In the genomic region with DNA sequence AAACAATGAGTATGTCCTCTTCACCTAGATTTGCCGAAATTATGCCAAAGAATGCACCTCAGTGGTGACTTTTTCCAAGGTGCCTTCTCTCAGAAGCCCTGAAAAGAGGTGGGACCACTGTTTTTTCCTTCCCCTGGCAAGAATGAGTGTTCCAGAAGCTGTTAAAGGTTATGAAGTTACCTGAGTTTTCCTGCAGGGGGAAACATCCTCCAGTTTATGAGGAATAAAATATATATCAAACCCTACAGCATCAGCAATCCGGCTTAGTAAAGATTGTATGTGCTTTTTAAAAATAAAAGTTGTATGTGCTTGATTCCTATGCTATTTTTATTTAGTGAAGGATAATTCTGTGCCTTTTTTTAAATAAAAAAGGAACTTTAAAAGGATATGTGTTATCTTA, we compare ENCODE assay signal across 10 cellular contexts.
DNase-seq lines count a peak whose midpoint lies in the region; ATAC-seq, FAIRE-seq and TF ChIP-seq lines count a peak whose summit lies in the region.
"Had no signal": no experiment of that assay in that cellular context is flagged by ENCODE, and none has a peak within 500 bp of the region (broad histone marks: within the 10 kb centered on the region; RNA-seq: fewer than 3 reads in every experiment).

No MANE protein-coding gene starts in this region.

- in situ Hi-C loops in HepG2 (cut with HindIII; ENCODE audit: extremely low pct_ligation_motif_present, low pct_unique_long_range_greater_than_20kb) = no loop called here

- H4K20me1 ChIP-seq in DOHH2 (ENCODE audit: control insufficient read depth, insufficient read depth, low read depth, low read length) = no peaks in the 10 kb centered on the region
- no peaks in the 10 kb centered on the region for H4K20me1 ChIP-seq in HepG2 (ENCODE audit: insufficient read depth, low read length)

- no TSS peak for BruUV-seq in HepG2 (replicated peaks; lab: Mats Ljungman, UMichigan)

- POLR2A ChIA-PET in HepG2 (lab: Yijun Ruan, JAX) = no interaction called here

- peak; percentile 16 for TF ChIP-seq CTCF in DOHH2 (IDR thresholded peaks at IDR 0.05; ENCODE audit: low read depth, low read length, poor library complexity, severe bottlenecking)
- peak; percentile 9; the same call in 1 of the 2 replicates for TF ChIP-seq CTCF in HepG2 (CRISPR knock-in tag; IDR thresholded peaks at IDR 0.05)
- no peak for TF ChIP-seq CTCF in GM20000 (IDR thresholded peaks at IDR 0.05; ENCODE audit: extremely low read depth, missing control alignments)

- CTCF ChIA-PET in HepG2 (lab: Yijun Ruan, JAX; ENCODE audit: low intra/inter-chr PET ratio, low total read pairs) = no interaction called here

- H3K27me3 ChIP-seq in DOHH2 (ENCODE audit: control insufficient read depth, low read length) = no peaks in the 10 kb centered on the region
- no peaks in the 10 kb centered on the region for H3K27me3 ChIP-seq in adipocyte (replicated peaks; ENCODE audit: control insufficient read depth, insufficient read depth, low read length)
- no peaks in the 10 kb centered on the region for H3K27me3 ChIP-seq in HepG2 (ENCODE audit: control insufficient read depth in 1 of 2, insufficient read depth in 2 of 2, low read length in 2 of 2)
- H3K27me3 ChIP-seq: esophagus squamous epithelium, stomach had no signal

- H3K4me2 ChIP-seq in DOHH2 (ENCODE audit: low read length) (no peak overlapping the region), HepG2 (ENCODE audit: low read depth, low read length) (no peak overlapping the region)

- H3K9me2 ChIP-seq in DOHH2 (replicated peaks; ENCODE audit: control insufficient read depth, low read length) = no peaks in the 10 kb centered on the region

- TF ChIP-seq POLR2A in HepG2 (IDR thresholded peaks at IDR 0.05; ENCODE audit: insufficient read depth in 1 of 2, low read depth in 2 of 2, low read length in 2 of 2) (no peak), GM12892 (IDR thresholded peaks at IDR 0.05; ENCODE audit: low read depth, low read length) (no peak)

- DNase-seq in HT1080 (ENCODE audit: low read depth) = peak; percentile 36
- DNase-seq in adipocyte (ENCODE audit: low read depth) = peak; percentile 38
- peak; percentile 7 for DNase-seq in HepG2 (ENCODE audit: low spot score)
- DNase-seq in SHP77 treated with DMSO at 0.1 percent for 48 hours (lab: John Stamatoyannopoulos, UW) = no peak
- no peak for DNase-seq in GM20000 (ENCODE audit: low spot score)
- no peak for DNase-seq in GM12892 (ENCODE audit: insufficient read length)
- no peak for DNase-seq in activated CD4-positive, alpha-beta T cell treated with anti-CD3 and anti-CD28 coated beads, Interleukin-2, amount 50 U/mL, for 1 hour
- DNase-seq: esophagus squamous epithelium, stomach had no signal

- H3K4me1 ChIP-seq in DOHH2 (ENCODE audit: control insufficient read depth, low read length) (no peaks in the 10 kb centered on the region), adipocyte (ENCODE audit: control insufficient read depth, insufficient read depth, low read length) (no peaks in the 10 kb centered on the region), HepG2 (ENCODE audit: insufficient read depth, low read length) (no peaks in the 10 kb centered on the region)
- H3K4me1 ChIP-seq: esophagus squamous epithelium, stomach had no signal

- TF ChIP-seq EP300 in HepG2 (IDR thresholded peaks at IDR 0.05; ENCODE audit: low read depth in 2 of 2, low read length in 2 of 2) (no peak), HepG2 (CRISPR knock-in tag; IDR thresholded peaks at IDR 0.05; ENCODE audit: borderline replicate concordance) (no peak)

- H3K4me3 ChIP-seq in DOHH2 (ENCODE audit: low read length) (no peak overlapping the region), adipocyte (ENCODE audit: low read length) (no peak overlapping the region), HepG2 (replicated peaks in 1 of 3; ENCODE audit: insufficient read depth in 1 of 3, low read depth in 2 of 3, low read length in 3 of 3) (no peak overlapping the region)
- H3K4me3 ChIP-seq: esophagus squamous epithelium, stomach had no signal

- 9% methylated on average over 2 of the region's 2 CpGs for WGBS in HepG2 (ENCODE audit: low lambda C conversion rate)

- FAIRE-seq in HepG2 (lab: Jason Lieb, UNC) (no peak), GM12892 (lab: Jason Lieb, UNC) (no peak)

- H3K9ac ChIP-seq in adipocyte (ENCODE audit: low read length) (no peak overlapping the region), HepG2 (ENCODE audit: insufficient read depth, low read depth, low read length) (no peak overlapping the region)

- H3K27ac ChIP-seq in DOHH2 (ENCODE audit: low read depth, low read length) = no peak overlapping the region
- H3K27ac ChIP-seq in HepG2 (ENCODE audit: extremely low read length, insufficient read depth, low read length) = no peak overlapping the region
- H3K27ac ChIP-seq: esophagus squamous epithelium, stomach had no signal

- intact Hi-C loops in HepG2 (cut with micrococcal nuclease; ENCODE audit: unreplicated experiment) = loop anchor here (5.0 kb wide), 1 partner anchor 518 kb away; no protein-coding TSS in a partner anchor

- H3F3A ChIP-seq in DOHH2 (ENCODE audit: control insufficient read depth, insufficient read depth) = no peaks in the 10 kb centered on the region

- H3K9me3 ChIP-seq in DOHH2 (ENCODE audit: control insufficient read depth, insufficient read depth, low read length) (no peaks in the 10 kb centered on the region), adipocyte (ENCODE audit: control insufficient read depth, low read length) (no peaks in the 10 kb centered on the region), HepG2 (ENCODE audit: low read length) (no peaks in the 10 kb centered on the region)
- H3K9me3 ChIP-seq: esophagus squamous epithelium had no signal

- no peaks in the 10 kb centered on the region for H3K36me3 ChIP-seq in DOHH2 (ENCODE audit: control insufficient read depth, low read length)
- no peaks in the 10 kb centered on the region for H3K36me3 ChIP-seq in adipocyte (ENCODE audit: control insufficient read depth, insufficient read depth, low read length, severe bottlenecking)
- no peaks in the 10 kb centered on the region for H3K36me3 ChIP-seq in HepG2 (replicated peaks in 1 of 2; ENCODE audit: control insufficient read depth in 1 of 2, insufficient read depth in 2 of 2, low read length in 2 of 2)
- H3K36me3 ChIP-seq: esophagus squamous epithelium, stomach had no signal

- no peak overlapping the region for H2AFZ ChIP-seq in HepG2 (ENCODE audit: low read length)

- no peak for TF ChIP-seq RAD21 in HepG2 (CRISPR knock-in tag; IDR thresholded peaks at IDR 0.05)

- H3K79me2 ChIP-seq in DOHH2 (ENCODE audit: control insufficient read depth, low read length) = no peaks in the 10 kb centered on the region
- no peaks in the 10 kb centered on the region for H3K79me2 ChIP-seq in HepG2 (ENCODE audit: insufficient read depth, low read length)

- ATAC-seq in HepG2 = no peak; the same call in 2 of the 3 replicates

TF ChIP-seq in HepG2, 621 proteins besides CTCF, POLR2A, EP300 and RAD21:
- no peak for TF ChIP-seq NFE2 (CRISPR knock-in tag; IDR thresholded peaks at IDR 0.05)
- TF ChIP-seq STAG1 (CRISPR knock-in tag; IDR thresholded peaks at IDR 0.05) = peak; percentile 38; the same call in 1 of the 2 replicates

Comparison
In these comparisons a context has a peak if more than half of its experiments do, and no peak if none do; other contexts are left out.
1. DNase-seq: peak in HT1080 (single experiment), adipocyte (single experiment) and HepG2 (single experiment); none in SHP77 treated with DMSO at 0.1 percent for 48 hours (single experiment), GM20000 (single experiment), GM12892 (single experiment) and activated CD4-positive, alpha-beta T cell treated with anti-CD3 and anti-CD28 coated beads, Interleukin-2, amount 50 U/mL, for 1 hour (single experiment).